In the genomic region with DNA sequence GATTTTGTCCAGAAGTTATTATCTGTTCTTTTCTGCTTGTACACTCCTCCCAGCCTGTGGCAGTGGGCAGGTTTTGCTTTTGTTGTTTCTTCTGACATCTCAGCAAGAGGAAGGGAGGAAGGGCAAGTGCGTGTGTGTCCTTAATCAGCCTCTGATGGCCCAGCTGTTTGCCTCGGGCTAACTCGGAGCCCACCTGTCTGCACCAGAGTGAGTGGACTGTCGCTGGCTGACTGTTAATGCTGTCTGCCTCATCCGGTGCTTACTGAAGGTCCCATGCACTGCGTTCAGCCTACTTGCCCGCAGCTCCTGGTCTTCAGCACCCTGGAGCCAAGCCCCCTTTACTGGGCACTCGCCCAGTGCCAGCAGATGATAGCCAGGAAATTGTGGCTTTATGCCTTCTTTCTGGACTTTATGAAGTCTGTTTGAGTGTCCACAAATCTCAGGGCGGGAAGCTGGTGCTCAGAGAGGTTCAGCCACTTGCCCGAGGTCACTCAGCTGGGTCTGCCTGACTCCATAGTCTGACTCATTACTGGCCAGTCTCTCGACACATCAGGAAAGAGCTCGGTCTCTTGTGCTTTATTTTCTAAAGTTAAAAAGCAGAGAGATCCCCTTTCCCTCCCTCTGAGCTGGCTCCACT, we compare ENCODE assay signal across 27 cellular contexts.
DNase-seq lines count a peak whose midpoint lies in the region; ATAC-seq and TF ChIP-seq lines count a peak whose summit lies in the region.
"Had no signal": no experiment of that assay in that cellular context is flagged by ENCODE, and none has a peak within 500 bp of the region (broad histone marks: within the 10 kb centered on the region; RNA-seq: fewer than 3 reads in every experiment).

No MANE protein-coding gene starts in this region.

- no TSS peak for BruUV-seq in PC-9 (replicated peaks; lab: Mats Ljungman, UMichigan)

- no peaks in the 10 kb centered on the region for H3K9me2 ChIP-seq in PC-9 (ENCODE audit: insufficient read depth)

- CTCF ChIA-PET in PC-9 (lab: Charles Lee), result no interaction called here

- H2AFZ ChIP-seq in PC-9, result no peak overlapping the region
- H2AFZ ChIP-seq: hepatocyte had no signal

- DNase-seq in DMS 273 (lab: John Stamatoyannopoulos, UW; ENCODE audit: unreplicated experiment) (peak; percentile 7), DMS 273 treated with DMSO at 0.1 percent for 48 hours (lab: John Stamatoyannopoulos, UW) (no peak), GM12865 (ENCODE audit: low read depth) (peak; percentile 7), RPMI8226 (peak; percentile 19), left kidney (ENCODE audit: low read depth, low spot score) (peak; percentile 33), PC-9 (no peak), midbrain (lab: John Stamatoyannopoulos, UW) (no peak)
- DNase-seq: activated CD8-positive, alpha-beta T cell treated with anti-CD3 and anti-CD28 coated beads, Interleukin-2, amount 10 ng/mL, durations not matched to agents 7 days and 5 days; activated T-cell treated with anti-CD3 and anti-CD28 coated beads for 4 hours; anterior cingulate cortex; Calu3; H7; KG1; left cardiac atrium; NCI-H2029 treated with DMSO at 0.1 percent for 48 hours; NCI-H345; NCI-H774; ovary; Right ventricle myocardium superior; stimulated activated CD4-positive, alpha-beta T cell treated with anti-CD3 and anti-CD28 coated beads, Interleukin-1b, Interleukin-23, amount 100 ng/mL, for 48 hours; SW 1271; testis had no signal

- no peaks in the 10 kb centered on the region for H3K4me1 ChIP-seq in PC-9 (replicated peaks; ENCODE audit: insufficient read depth)
- H3K4me1 ChIP-seq: gastroesophageal sphincter, testis had no signal

- H3K4me2 ChIP-seq in PC-9, result no peak overlapping the region
- H3K4me2 ChIP-seq: hepatocyte, smooth muscle cell had no signal

- H3K79me2 ChIP-seq in PC-9 (ENCODE audit: low read depth), result no peaks in the 10 kb centered on the region
- H3K79me2 ChIP-seq: hepatocyte had no signal

- POLR2A ChIA-PET in PC-9 (lab: Charles Lee; ENCODE audit: unreplicated experiment), result no interaction called here

- H3K27ac ChIP-seq in PC-9, result no peak overlapping the region
- H3K27ac ChIP-seq: 22Rv1, gastroesophageal sphincter, hepatocyte, ovary, testis had no signal

- no peaks in the 10 kb centered on the region for H4K20me1 ChIP-seq in PC-9 (ENCODE audit: insufficient read depth)

- ATAC-seq in GM21737 (IDR thresholded peaks at IDR 0.05; ENCODE audit: unreplicated experiment), result no peak
- ATAC-seq: activated CD8-positive, alpha-beta T cell treated with anti-CD3 and anti-CD28 coated beads, Interleukin-2, amount 10 ng/mL, durations not matched to agents 7 days and 5 days; gastroesophageal sphincter; left cardiac atrium had no signal

- no peak for TF ChIP-seq CTCF in GM12865 (IDR thresholded peaks at IDR 0.05; ENCODE audit: insufficient read depth, low read depth, low read length, missing control alignments)
- no peak for TF ChIP-seq CTCF in PC-9 (conservative IDR thresholded peaks at IDR 0.05)

- intact Hi-C loops in PC-9 (cut with micrococcal nuclease; ENCODE audit: unreplicated experiment), result no loop called here

- no peaks in the 10 kb centered on the region for H3K36me3 ChIP-seq in PC-9 (ENCODE audit: low read depth)
- H3K36me3 ChIP-seq: gastroesophageal sphincter, ovary had no signal

- H3F3A ChIP-seq in PC-9 (ENCODE audit: insufficient read depth, low read depth), result no peaks in the 10 kb centered on the region

- H3K9me3 ChIP-seq in PC-9 (ENCODE audit: insufficient read depth, low read depth), result no peaks in the 10 kb centered on the region
- H3K9me3 ChIP-seq: gastroesophageal sphincter, ovary, testis had no signal

- no peak overlapping the region for H3K4me3 ChIP-seq in GM12865 (ENCODE audit: low read depth, low read length)
- no peak overlapping the region for H3K4me3 ChIP-seq in PC-9
- H3K4me3 ChIP-seq: gastroesophageal sphincter, hepatocyte, ovary, smooth muscle cell, testis had no signal

- peaks cover 49% of the 10 kb centered on the region for H3K27me3 ChIP-seq in PC-9 (ENCODE audit: insufficient read depth, low read depth)
- H3K27me3 ChIP-seq: hepatocyte, ovary, testis had no signal

Comparison
In these comparisons a context has a peak if more than half of its experiments do, and no peak if none do; other contexts are left out.
1. DNase-seq: peak in DMS 273 (single experiment), GM12865 (single experiment), RPMI8226 (single experiment) and left kidney (single experiment); none in DMS 273 treated with DMSO at 0.1 percent for 48 hours (single experiment), PC-9 (0 of 2) and midbrain (single experiment).